8 cellular contexts compared by ENCODE assay signal in the genomic region with DNA sequence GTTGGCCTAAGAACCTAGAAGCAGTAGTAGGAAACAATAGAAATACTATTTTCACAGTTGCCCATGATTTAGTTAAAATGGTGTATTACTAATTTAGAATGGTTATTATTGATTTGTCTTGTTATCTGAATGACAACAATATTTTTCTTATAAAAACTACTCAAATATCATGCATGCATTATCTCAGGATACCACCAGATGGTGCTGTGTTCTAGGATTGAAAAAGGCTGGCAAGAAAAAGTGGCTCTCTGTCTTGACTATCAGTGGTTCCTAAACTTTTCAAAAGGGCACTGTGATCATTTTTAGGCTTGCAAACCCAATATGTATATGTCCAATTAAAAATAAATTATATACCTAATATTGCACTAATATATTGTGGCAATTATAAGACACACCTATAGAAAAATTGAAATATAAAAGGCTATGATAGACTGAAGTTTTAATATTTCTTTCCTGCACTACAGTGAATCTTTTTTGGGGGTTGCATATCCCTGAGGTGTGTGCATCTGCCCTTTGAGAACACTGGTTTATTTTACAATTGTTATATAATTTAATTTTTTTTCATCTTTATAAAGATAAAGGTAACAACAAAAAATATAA.
A peak's percentile ranks its signal among the peaks of the same experiment; 100 is the strongest.
DNase-seq lines count a peak whose midpoint lies in the region; ATAC-seq, FAIRE-seq and TF ChIP-seq lines count a peak whose summit lies in the region.

No MANE protein-coding gene starts in this region.

- TF ChIP-seq CTCF in RWPE1 (conservative IDR thresholded peaks at IDR 0.05; ENCODE audit: low read depth) (peak; percentile 86), fibroblast of mammary gland (conservative IDR thresholded peaks at IDR 0.05; ENCODE audit: control insufficient read depth, insufficient read depth, low read depth, low read length) (peak; percentile 81)

- peak; percentile 20 for DNase-seq in activated naive CD4-positive, alpha-beta T cell treated with anti-CD3 and anti-CD28 coated beads for 36 hours
- DNase-seq in activated naive CD4-positive, alpha-beta T cell treated with anti-CD3 and anti-CD28 coated beads, Interleukin-2, amount 50 U/mL, for 16 hours: no peak
- DNase-seq in HT1080 (ENCODE audit: low read depth) (peak; percentile 38), RWPE1 (ENCODE audit: low spot score) (peak; percentile 34), fibroblast of mammary gland (ENCODE audit: low read depth) (peak; percentile 65), small intestine (peak; percentile 48)

- H3K27ac Mint-ChIP-seq in activated naive CD4-positive, alpha-beta T cell treated with anti-CD3 and anti-CD28 coated beads for 36 hours: no peak overlapping the region

- ATAC-seq in GM19463 (IDR thresholded peaks at IDR 0.05; ENCODE audit: unreplicated experiment): no peak
- ATAC-seq in GM18870 (IDR thresholded peaks at IDR 0.05; ENCODE audit: unreplicated experiment): no peak

- no peaks in the 10 kb centered on the region for H3K36me3 ChIP-seq in small intestine (ENCODE audit: control insufficient read depth in 2 of 2, insufficient read depth in 2 of 2, low read length in 2 of 2)

- H3K4me1 Mint-ChIP-seq in activated naive CD4-positive, alpha-beta T cell treated with anti-CD3 and anti-CD28 coated beads for 36 hours (ENCODE audit: low read depth): no peaks in the 10 kb centered on the region

- POLR2A ChIA-PET in RWPE1 (lab: Yijun Ruan, JAX; ENCODE audit: low non-redundant PET): no interaction called here

- peak; percentile 80 for FAIRE-seq in small intestine (lab: Jason Lieb, UNC)

- intact Hi-C loops in activated naive CD4-positive, alpha-beta T cell treated with anti-CD3 and anti-CD28 coated beads for 36 hours (cut with micrococcal nuclease): loop anchor here (2.0 to 10.0 kb wide), 3 partner anchors 285 to 1263 kb away; no protein-coding TSS in a partner anchor

- no peak overlapping the region for H3K4me3 ChIP-seq in fibroblast of mammary gland (ENCODE audit: control insufficient read depth, low read depth, low read length)
- no peak overlapping the region for H3K4me3 ChIP-seq in small intestine (ENCODE audit: low read depth in 1 of 2, low read length in 2 of 2)

- no peaks in the 10 kb centered on the region for H3K9me3 ChIP-seq in small intestine (ENCODE audit: control insufficient read depth, low read depth)

- CTCF ChIA-PET in activated naive CD4-positive, alpha-beta T cell treated with anti-CD3 and anti-CD28 coated beads for 36 hours (lab: Charles Lee): interaction anchor here (0.6 to 0.7 kb wide), 2 partner anchors 376 to 853 kb away, joined by 3 read pairs; no protein-coding TSS in a partner anchor
- CTCF ChIA-PET in RWPE1 (lab: Yijun Ruan, JAX): no interaction called here

- H3K27ac ChIP-seq in RWPE1: no peak overlapping the region
- H3K27ac ChIP-seq in small intestine (ENCODE audit: low read depth in 1 of 2, low read length in 1 of 2): no peak overlapping the region

- H3K36me3 Mint-ChIP-seq in activated naive CD4-positive, alpha-beta T cell treated with anti-CD3 and anti-CD28 coated beads for 36 hours (ENCODE audit: low read depth): no peaks in the 10 kb centered on the region

- H3K27me3 Mint-ChIP-seq in activated naive CD4-positive, alpha-beta T cell treated with anti-CD3 and anti-CD28 coated beads for 36 hours (ENCODE audit: low read depth): peaks cover 2% of the 10 kb centered on the region

- no peaks in the 10 kb centered on the region for H3K4me1 ChIP-seq in small intestine (ENCODE audit: control insufficient read depth in 2 of 2, insufficient read depth in 1 of 2, low read depth in 1 of 2, low read length in 1 of 2)

- H3K9me3 Mint-ChIP-seq in activated naive CD4-positive, alpha-beta T cell treated with anti-CD3 and anti-CD28 coated beads for 36 hours: no peaks in the 10 kb centered on the region

- no peak overlapping the region for H3K4me3 Mint-ChIP-seq in activated naive CD4-positive, alpha-beta T cell treated with anti-CD3 and anti-CD28 coated beads for 36 hours

- no peaks in the 10 kb centered on the region for H3K27me3 ChIP-seq in small intestine (ENCODE audit: control insufficient read depth in 2 of 2, insufficient read depth in 2 of 2, low read length in 2 of 2)
